ENCODE assay signal across 8 cellular contexts in the genomic region with DNA sequence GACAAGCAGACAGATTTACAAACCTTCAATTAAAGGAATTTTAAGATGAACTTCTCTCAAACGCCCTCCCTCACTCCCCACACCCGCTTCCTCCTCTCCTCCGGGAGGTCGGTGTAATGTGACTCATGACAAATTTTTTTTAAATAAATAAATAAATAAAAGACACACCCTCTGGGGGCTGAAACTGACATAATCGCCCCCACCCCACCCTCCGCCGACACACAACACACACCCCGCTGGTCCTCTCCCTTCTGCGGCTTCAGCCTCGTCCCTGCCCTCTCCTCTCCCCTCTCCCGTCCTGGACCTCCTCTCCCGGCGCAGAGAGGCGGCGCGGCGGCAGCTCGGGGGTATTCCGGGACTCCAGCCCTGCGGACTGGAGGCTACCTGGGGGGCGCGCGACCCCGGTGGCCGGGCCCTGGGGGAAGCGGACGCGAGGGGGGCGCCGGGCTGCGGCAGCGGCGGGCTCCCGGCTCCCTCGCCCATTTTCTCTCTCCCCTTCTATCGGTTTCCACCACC. TPM values are rescaled to one million over a fixed set of nuclear protein-coding genes. Genes with fewer than 3 reads are reported as not detected.
DNase-seq lines count a peak whose midpoint lies in the region; ATAC-seq and TF ChIP-seq lines count a peak whose summit lies in the region.

No MANE protein-coding gene starts in this region.

- no peaks in the 10 kb centered on the region for H3K9me3 ChIP-seq in right atrium auricular region
- no peaks in the 10 kb centered on the region for H3K9me3 ChIP-seq in uterus

- TF ChIP-seq CTCF in right atrium auricular region (IDR thresholded peaks at IDR 0.05) (no peak), uterus (IDR thresholded peaks at IDR 0.05) (no peak)

- H3K4me3 ChIP-seq in right atrium auricular region (peak overlapping the region; percentile 83 to 98), rectal smooth muscle tissue (ENCODE audit: low read length) (peak overlapping the region; percentile 95), uterus (peak overlapping the region; percentile 70 to 87)

- no peaks in the 10 kb centered on the region for H3K27me3 ChIP-seq in right atrium auricular region
- no peaks in the 10 kb centered on the region for H3K27me3 ChIP-seq in rectal smooth muscle tissue (ENCODE audit: control insufficient read depth, insufficient read depth, low read length)
- H3K27me3 ChIP-seq in uterus, result no peaks in the 10 kb centered on the region

- DNase-seq in AG20443 (ENCODE audit: low spot score) (peak; percentile 62), SW 1271 (lab: John Stamatoyannopoulos, UW) (peak; percentile 4 to 33), amniotic stem cell (lab: John Stamatoyannopoulos, UW) (peak; percentile 54), right atrium auricular region (ENCODE audit: low spot score) (peak; percentile 78), uterus (peak; percentile 58 to 63)

- intact Hi-C loops in uterus (cut with DNase I; ENCODE audit: low total_unique reads), result no loop called here

- H3K4me1 ChIP-seq in right atrium auricular region, result peaks cover 0 to 41% of the 10 kb centered on the region in 2 donors
- peaks cover 2% of the 10 kb centered on the region for H3K4me1 ChIP-seq in rectal smooth muscle tissue (ENCODE audit: control insufficient read depth, insufficient read depth, low read length)
- H3K4me1 ChIP-seq in uterus, result no peaks in the 10 kb centered on the region

- H3K36me3 ChIP-seq in right atrium auricular region (no peaks in the 10 kb centered on the region), rectal smooth muscle tissue (ENCODE audit: control insufficient read depth, insufficient read depth, low read length) (no peaks in the 10 kb centered on the region), uterus (no peaks in the 10 kb centered on the region)

- H3K9ac ChIP-seq in rectal smooth muscle tissue (ENCODE audit: low read length), result peak overlapping the region; percentile 88

- H3K27ac ChIP-seq in right atrium auricular region (peak overlapping the region; percentile 96 to 99), rectal smooth muscle tissue (ENCODE audit: low read depth, low read length) (peak overlapping the region; percentile 85), uterus (peak overlapping the region; percentile 90 to 93)

- TF ChIP-seq POLR2A in uterus (IDR thresholded peaks at IDR 0.05), result no peak

- ATAC-seq in GM19043 (IDR thresholded peaks at IDR 0.05; ENCODE audit: low read depth, unreplicated experiment), result peak; percentile 8
- ATAC-seq in HG03469 (IDR thresholded peaks at IDR 0.05; ENCODE audit: unreplicated experiment), result peak; percentile 2

RNA-seq across cellular contexts. Expression of gene ABI1, which starts 0.7 kb away (rescaled TPM):
- total RNA-seq in right atrium auricular region (10 to 100 TPM; 20.3 to 27.7 TPM), uterus (10 to 100 TPM; 26.6 to 50.4 (median 39.1) TPM)

Comparison
In these comparisons a context has a peak if more than half of its experiments do, and no peak if none do; other contexts are left out.
1. Peak in every context shown above with its lines: DNase-seq, ATAC-seq, H3K4me3 ChIP-seq and H3K27ac ChIP-seq.
2. DNase-seq: peak in every context shown above with its lines; median percentile 78 in right atrium auricular region; 62 in AG20443; 60 in uterus; 54 in amniotic stem cell; 18 in SW 1271.